ENCODE assay signal across 8 cellular contexts in the genomic region with DNA sequence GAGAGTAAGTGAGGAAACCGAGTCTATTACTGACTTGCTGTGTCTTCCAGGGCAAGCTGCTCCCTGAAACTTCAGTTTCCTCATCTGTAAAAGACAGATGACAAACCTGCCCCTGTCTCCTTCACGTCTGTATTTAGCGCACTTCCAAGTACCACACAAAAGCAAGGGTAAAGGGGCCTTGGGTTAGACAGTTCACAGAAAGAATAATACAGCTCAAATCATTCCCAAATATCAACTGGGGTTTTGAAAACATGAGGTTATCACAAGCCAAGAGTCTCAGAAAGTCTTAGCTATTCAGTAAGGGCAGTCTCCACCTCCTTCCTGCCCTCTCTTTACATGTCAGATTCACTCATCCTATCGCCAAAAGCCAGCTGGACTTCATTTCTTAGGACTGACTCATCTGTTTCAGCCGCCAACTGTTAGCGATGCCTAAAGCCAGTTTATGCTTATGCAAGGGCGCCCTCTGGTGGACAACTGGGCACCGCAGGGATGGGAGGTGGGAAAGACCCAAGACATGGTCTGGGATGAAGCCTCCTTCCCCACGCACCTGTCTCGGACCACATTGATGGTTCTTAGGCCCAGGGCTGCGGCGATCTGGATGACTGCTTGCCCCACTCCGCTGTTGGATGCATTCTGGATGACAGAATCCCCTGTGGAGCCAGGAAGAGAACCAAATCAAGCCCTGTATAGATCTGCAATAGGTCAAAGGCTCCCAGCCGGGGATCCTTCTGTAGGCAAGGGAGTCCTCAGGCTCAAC. TPM values are rescaled to one million over a fixed set of nuclear protein-coding genes. Genes with fewer than 3 reads are reported as not detected.
DNase-seq lines count a peak whose midpoint lies in the region; ATAC-seq and TF ChIP-seq lines count a peak whose summit lies in the region.

No MANE protein-coding gene starts in this region.

- peak; percentile 85 for TF ChIP-seq CTCF in GM12801 (IDR thresholded peaks at IDR 0.05; ENCODE audit: extremely low read depth, insufficient read length)
- TF ChIP-seq CTCF in choroid plexus epithelial cell (conservative IDR thresholded peaks at IDR 0.05; ENCODE audit: low read depth, low read length) = peak; percentile 99

- intact Hi-C loops in left colon (cut with DNase I, micrococcal nuclease) = loop anchor here (2.0 to 10.0 kb wide), 4 partner anchors 170 to 418 kb away; no protein-coding TSS in a partner anchor

- peak; percentile 63 for ATAC-seq in HG03439 (IDR thresholded peaks at IDR 0.05; ENCODE audit: unreplicated experiment)
- peak; percentile 91 for ATAC-seq in left colon
- no peak for ATAC-seq in GM21360 (IDR thresholded peaks at IDR 0.05; ENCODE audit: unreplicated experiment)

- DNase-seq in NCI-H524 (lab: John Stamatoyannopoulos, UW) (peak; percentile 57 to 88), choroid plexus epithelial cell (ENCODE audit: low read depth) (peak; percentile 99), left colon (peak; percentile 90 to 98)
- peak; percentile 86 to 96 for DNase-seq in activated CD4-positive, alpha-beta T cell treated with anti-CD3 and anti-CD28 coated beads for 24 hours (ENCODE audit: low read depth in 2 of 2)
- peak; percentile 86 to 96 (median 89) for DNase-seq in stimulated activated CD4-positive, alpha-beta T cell treated with anti-CD3 and anti-CD28 coated beads, Interleukin-1b, Interleukin-23, amount 100 ng/mL, for 24 hours (ENCODE audit: low read depth in 4 of 4, low spot score in 1 of 4)

- no peak overlapping the region for H3K4me3 ChIP-seq in choroid plexus epithelial cell (ENCODE audit: low read depth, low read length)

RNA-seq across cellular contexts. Expression of a gene that starts 21.1 kb away (rescaled TPM):
- 10 to 100 TPM; 62.7 to 71.3 TPM for total RNA-seq in left colon

RNA-seq across cellular contexts. Expression of a gene that starts 28.0 kb away (rescaled TPM):
- 10 to 100 TPM; 14.3 to 20.6 TPM for total RNA-seq in left colon

RNA-seq across cellular contexts. Expression of a gene that starts 33.6 kb away (rescaled TPM):
- total RNA-seq in left colon = 1 to 10 TPM; 2.0 to 2.4 TPM
